ENCODE assay signal across 27 cellular contexts in the genomic region with DNA sequence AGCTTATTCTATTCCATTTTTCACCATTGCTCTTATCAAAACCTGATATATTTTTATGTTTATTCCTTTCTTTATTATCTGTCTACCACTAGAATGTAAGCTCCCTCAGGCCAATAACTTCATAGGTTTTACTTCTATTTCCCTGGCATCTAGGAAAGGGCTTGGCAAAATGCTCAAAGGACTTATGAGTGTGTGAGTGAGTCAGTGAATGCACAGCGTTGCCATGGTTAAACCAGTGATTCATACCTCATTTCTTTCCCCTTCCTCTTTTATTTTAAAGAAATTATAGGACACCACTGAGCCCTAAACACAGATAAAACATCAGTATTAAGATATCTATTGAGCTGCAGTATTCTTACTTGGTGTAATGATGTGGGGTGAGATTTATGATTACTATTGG.
A peak's percentile ranks its signal among the peaks of the same experiment; 100 is the strongest.
DNase-seq lines count a peak whose midpoint lies in the region; ATAC-seq, FAIRE-seq and TF ChIP-seq lines count a peak whose summit lies in the region.
"Had no signal": no experiment of that assay in that cellular context is flagged by ENCODE, and none has a peak within 500 bp of the region (broad histone marks: within the 10 kb centered on the region; RNA-seq: fewer than 3 reads in every experiment).

No MANE protein-coding gene starts in this region.

- no peak for TF ChIP-seq CTCF in bronchial epithelial cell (IDR thresholded peaks at IDR 0.05; ENCODE audit: insufficient read depth, low read length, severe bottlenecking)

- no peaks in the 10 kb centered on the region for H3K27me3 ChIP-seq in GM23248 (replicated peaks; ENCODE audit: insufficient read depth)
- H3K27me3 ChIP-seq in bronchial epithelial cell (ENCODE audit: control insufficient read depth, insufficient read depth, low read length), result no peaks in the 10 kb centered on the region
- H3K27me3 ChIP-seq in H7 (ENCODE audit: control insufficient read depth, insufficient read depth, low read length), result no peaks in the 10 kb centered on the region
- H3K27me3 ChIP-seq: esophagus muscularis mucosa, neutrophil, SJSA1 had no signal

- no peaks in the 10 kb centered on the region for H3K4me1 Mint-ChIP-seq in activated T-cell treated with anti-CD3 and anti-CD28 coated beads, Interleukin-2, amount 50 U/mL, for 72 hours (ENCODE audit: low read depth)
- H3K4me1 Mint-ChIP-seq: CD8-positive, alpha-beta memory T cell had no signal

- DNase-seq in GM23248 (peak; percentile 47), NCI-H226 (peak; percentile 35), bronchial epithelial cell (ENCODE audit: low read depth) (peak; percentile 60), iris pigment epithelial cell (ENCODE audit: low read depth) (peak; percentile 56), H7 (no peak), NOMO-1 treated with dmso at 0.1 percent for 144 hours (lab: John Stamatoyannopoulos, UW; ENCODE audit: unreplicated experiment) (no peak), NAMALWA (ENCODE audit: low spot score) (no peak)
- DNase-seq in activated T-cell treated with anti-CD3 and anti-CD28 coated beads, Interleukin-2, amount 50 U/mL, for 72 hours, result no peak
- DNase-seq: activated CD4-positive, alpha-beta memory T cell treated with anti-CD3 and anti-CD28 coated beads for 36 hours; activated gamma-delta T cell treated with Interleukin-2 at 50 U/mL for 16 hours; activated T-cell treated with anti-CD3 and anti-CD28 coated beads for 4 hours; amygdala; CD8-positive, alpha-beta memory T cell; DMS79; effector memory CD4-positive, alpha-beta T cell; NCI-H1436 treated with DMSO at 0.1 percent for 48 hours; NCI-H748 treated with DMSO at 0.1 percent for 48 hours; stimulated activated CD4-positive, alpha-beta T cell treated with anti-CD3 and anti-CD28 coated beads, Interleukin-4, amount 100 ng/mL, for 24 hours; T-helper 2 cell; trophoblast cell had no signal

- WGBS in GM23248 (ENCODE audit: low coverage in 1 of 2, low lambda C conversion rate in 2 of 2, missing lambda C conversion rate in 2 of 2), 2 experiments, result 47 to 60% methylated on average over 1 of the region's 1 CpG

- no peak overlapping the region for H3K4me2 ChIP-seq in GM23248 (ENCODE audit: unreplicated experiment)
- H3K4me2 ChIP-seq: smooth muscle cell had no signal

- no peaks in the 10 kb centered on the region for H3K4me1 ChIP-seq in GM23248 (ENCODE audit: insufficient read depth)
- H3K4me1 ChIP-seq: esophagus muscularis mucosa, SJSA1 had no signal

- H4K20me1 ChIP-seq in GM23248 (ENCODE audit: insufficient read depth), result no peaks in the 10 kb centered on the region

- FAIRE-seq in bronchial epithelial cell (lab: Jason Lieb, UNC), result no peak

- H3K36me3 ChIP-seq in GM23248 (ENCODE audit: low read depth) (no peaks in the 10 kb centered on the region), bronchial epithelial cell (ENCODE audit: control insufficient read depth, insufficient read depth, low read length) (no peaks in the 10 kb centered on the region), H7 (replicated peaks; ENCODE audit: control insufficient read depth, insufficient read depth, low read length) (no peaks in the 10 kb centered on the region)
- H3K36me3 ChIP-seq: esophagus muscularis mucosa, neutrophil, SJSA1 had no signal

- H3K9me3 Mint-ChIP-seq in activated T-cell treated with anti-CD3 and anti-CD28 coated beads, Interleukin-2, amount 50 U/mL, for 72 hours, result peaks cover 0 to 1% of the 10 kb centered on the region in 2 donors
- H3K9me3 Mint-ChIP-seq: activated CD4-positive, alpha-beta memory T cell treated with anti-CD3 and anti-CD28 coated beads for 36 hours; WTC11 had no signal

- H3K27ac Mint-ChIP-seq in activated T-cell treated with anti-CD3 and anti-CD28 coated beads, Interleukin-2, amount 50 U/mL, for 72 hours, result no peak overlapping the region
- H3K27ac Mint-ChIP-seq: activated CD4-positive, alpha-beta memory T cell treated with anti-CD3 and anti-CD28 coated beads for 36 hours; CD8-positive, alpha-beta memory T cell; stimulated activated naive CD8-positive, alpha-beta T cell treated with anti-CD3 and anti-CD28 coated beads, Interleukin-15, Interleukin-2, amounts not matched to agents 100 ng/mL and 50 ng/mL, for 24 hours; WTC11 had no signal

- H3K79me2 ChIP-seq in GM23248 (ENCODE audit: insufficient read depth), result no peaks in the 10 kb centered on the region

- no peaks in the 10 kb centered on the region for H3K27me3 Mint-ChIP-seq in activated T-cell treated with anti-CD3 and anti-CD28 coated beads, Interleukin-2, amount 50 U/mL, for 72 hours (ENCODE audit: low read depth)
- H3K27me3 Mint-ChIP-seq: activated CD4-positive, alpha-beta memory T cell treated with anti-CD3 and anti-CD28 coated beads for 36 hours; stimulated activated naive CD8-positive, alpha-beta T cell treated with anti-CD3 and anti-CD28 coated beads, Interleukin-15, Interleukin-2, amounts not matched to agents 100 ng/mL and 50 ng/mL, for 24 hours had no signal

- no peak overlapping the region for H2AFZ ChIP-seq in GM23248

- no peaks in the 10 kb centered on the region for H3K9me2 ChIP-seq in GM23248 (ENCODE audit: insufficient read depth)

- H3K36me3 Mint-ChIP-seq in activated T-cell treated with anti-CD3 and anti-CD28 coated beads, Interleukin-2, amount 50 U/mL, for 72 hours (ENCODE audit: insufficient read depth in 2 of 2), result no peaks in the 10 kb centered on the region
- H3K36me3 Mint-ChIP-seq: activated CD4-positive, alpha-beta memory T cell treated with anti-CD3 and anti-CD28 coated beads for 36 hours; CD8-positive, alpha-beta memory T cell; WTC11 had no signal

- no peak overlapping the region for H3K9ac ChIP-seq in GM23248

- in situ Hi-C loops in GM23248 (cut with MboI), result no loop called here

- H3K27ac ChIP-seq in GM23248, result no peak overlapping the region
- H3K27ac ChIP-seq: esophagus muscularis mucosa, neutrophil, SJSA1 had no signal

- H3F3A ChIP-seq in GM23248 (ENCODE audit: insufficient read depth), result no peaks in the 10 kb centered on the region

- H3K4me3 ChIP-seq in GM23248, result no peak overlapping the region
- H3K4me3 ChIP-seq in bronchial epithelial cell (ENCODE audit: low read depth, low read length), result no peak overlapping the region
- no peak overlapping the region for H3K4me3 ChIP-seq in H7 (ENCODE audit: insufficient read depth, low read depth, low read length)
- H3K4me3 ChIP-seq: esophagus muscularis mucosa, lung, SJSA1, smooth muscle cell had no signal

- H3K4me3 Mint-ChIP-seq in activated T-cell treated with anti-CD3 and anti-CD28 coated beads, Interleukin-2, amount 50 U/mL, for 72 hours, result no peak overlapping the region
- H3K4me3 Mint-ChIP-seq: activated CD4-positive, alpha-beta memory T cell treated with anti-CD3 and anti-CD28 coated beads for 36 hours; CD8-positive, alpha-beta memory T cell; stimulated activated naive CD8-positive, alpha-beta T cell treated with anti-CD3 and anti-CD28 coated beads, Interleukin-15, Interleukin-2, amounts not matched to agents 100 ng/mL and 50 ng/mL, for 24 hours; WTC11 had no signal

- H3K9me3 ChIP-seq in GM23248 (ENCODE audit: low read depth), result no peaks in the 10 kb centered on the region
- H3K9me3 ChIP-seq: esophagus muscularis mucosa, neutrophil, SJSA1 had no signal

- ATAC-seq in activated T-cell treated with anti-CD3 and anti-CD28 coated beads, Interleukin-2, amount 50 U/mL, for 72 hours (replicated peaks in 1 of 2), result no peak
- ATAC-seq: WTC11 had no signal

Comparison
In these comparisons a context has a peak if more than half of its experiments do, and no peak if none do; other contexts are left out.
1. DNase-seq: peak in GM23248 (single experiment), NCI-H226 (single experiment), bronchial epithelial cell (single experiment) and iris pigment epithelial cell (single experiment); none in H7 (single experiment), activated T-cell treated with anti-CD3 and anti-CD28 coated beads, Interleukin-2, amount 50 U/mL, for 72 hours (0 of 2), NOMO-1 treated with dmso at 0.1 percent for 144 hours (single experiment) and NAMALWA (single experiment).